In genomic region chr1:230127105-230128054, GRCh38 we compare ENCODE assay signal across 1 cellular context.
TF ChIP-seq lines count a peak whose summit lies in the region.

No MANE protein-coding gene starts in this region.

TF ChIP-seq in K562, 482 proteins besides CTCF, POLR2A, EP300 and RAD21 (continued from another document and continues in another):
- TF ChIP-seq CTCFL (IDR thresholded peaks at IDR 0.05; ENCODE audit: borderline replicate concordance, insufficient read depth, low read depth, low read length, poor library complexity, severe bottlenecking) = no peak
- TF ChIP-seq RFX7 (CRISPR knock-in tag; IDR thresholded peaks at IDR 0.05) = no peak
- TF ChIP-seq ZNF3 (CRISPR knock-in tag; IDR thresholded peaks at IDR 0.05) = no peak
- TF ChIP-seq BRCA1 (IDR thresholded peaks at IDR 0.05) = no peak
- no peak for TF ChIP-seq BRCA1 (CRISPR knock-in tag; IDR thresholded peaks at IDR 0.05)
- peak; percentile 66 for TF ChIP-seq HINFP (tag; conservative IDR thresholded peaks at IDR 0.05; ENCODE audit: low read depth)
- no peak for TF ChIP-seq ILK (tag; IDR thresholded peaks at IDR 0.05; ENCODE audit: borderline replicate concordance, low read depth)
- TF ChIP-seq ZNF655 (CRISPR knock-in tag; IDR thresholded peaks at IDR 0.05) = no peak
- TF ChIP-seq SUPT5H (IDR thresholded peaks at IDR 0.05) = peak; percentile 33; the same call in 1 of the 2 replicates
- TF ChIP-seq POLR2B (IDR thresholded peaks at IDR 0.05; ENCODE audit: low read depth, partially characterized antibody) = no peak
- TF ChIP-seq JUND (IDR thresholded peaks at IDR 0.05; ENCODE audit: borderline replicate concordance, low read depth, low read length) = peak; percentile 88
- TF ChIP-seq JUND (tag; IDR thresholded peaks at IDR 0.05; ENCODE audit: borderline replicate concordance, low read depth, low read length) = peak; percentile 72; the same call in 1 of the 3 replicates
- peak; percentile 96 for TF ChIP-seq HDGF (IDR thresholded peaks at IDR 0.05)
- 0 out of 2 replicates have a peak, but pooled peaks have one; percentile 45 for TF ChIP-seq ARID4B (CRISPR knock-in tag; IDR thresholded peaks at IDR 0.05)
- peak; percentile 98 for TF ChIP-seq C11orf30 (IDR thresholded peaks at IDR 0.05; ENCODE audit: low read depth)
- TF ChIP-seq WHSC1 (IDR thresholded peaks at IDR 0.05; ENCODE audit: low read length) = no peak
- no peak for TF ChIP-seq ERF (CRISPR knock-in tag; IDR thresholded peaks at IDR 0.05)
- no peak for TF ChIP-seq PTTG1 (tag; IDR thresholded peaks at IDR 0.05; ENCODE audit: low read depth)
- TF ChIP-seq NFE2L1 (tag; IDR thresholded peaks at IDR 0.05; ENCODE audit: borderline replicate concordance, low read depth) = no peak
- no peak; the same call in 1 of the 2 replicates for TF ChIP-seq GTF2A2 (tag; IDR thresholded peaks at IDR 0.05)
- TF ChIP-seq, protein P1, sequence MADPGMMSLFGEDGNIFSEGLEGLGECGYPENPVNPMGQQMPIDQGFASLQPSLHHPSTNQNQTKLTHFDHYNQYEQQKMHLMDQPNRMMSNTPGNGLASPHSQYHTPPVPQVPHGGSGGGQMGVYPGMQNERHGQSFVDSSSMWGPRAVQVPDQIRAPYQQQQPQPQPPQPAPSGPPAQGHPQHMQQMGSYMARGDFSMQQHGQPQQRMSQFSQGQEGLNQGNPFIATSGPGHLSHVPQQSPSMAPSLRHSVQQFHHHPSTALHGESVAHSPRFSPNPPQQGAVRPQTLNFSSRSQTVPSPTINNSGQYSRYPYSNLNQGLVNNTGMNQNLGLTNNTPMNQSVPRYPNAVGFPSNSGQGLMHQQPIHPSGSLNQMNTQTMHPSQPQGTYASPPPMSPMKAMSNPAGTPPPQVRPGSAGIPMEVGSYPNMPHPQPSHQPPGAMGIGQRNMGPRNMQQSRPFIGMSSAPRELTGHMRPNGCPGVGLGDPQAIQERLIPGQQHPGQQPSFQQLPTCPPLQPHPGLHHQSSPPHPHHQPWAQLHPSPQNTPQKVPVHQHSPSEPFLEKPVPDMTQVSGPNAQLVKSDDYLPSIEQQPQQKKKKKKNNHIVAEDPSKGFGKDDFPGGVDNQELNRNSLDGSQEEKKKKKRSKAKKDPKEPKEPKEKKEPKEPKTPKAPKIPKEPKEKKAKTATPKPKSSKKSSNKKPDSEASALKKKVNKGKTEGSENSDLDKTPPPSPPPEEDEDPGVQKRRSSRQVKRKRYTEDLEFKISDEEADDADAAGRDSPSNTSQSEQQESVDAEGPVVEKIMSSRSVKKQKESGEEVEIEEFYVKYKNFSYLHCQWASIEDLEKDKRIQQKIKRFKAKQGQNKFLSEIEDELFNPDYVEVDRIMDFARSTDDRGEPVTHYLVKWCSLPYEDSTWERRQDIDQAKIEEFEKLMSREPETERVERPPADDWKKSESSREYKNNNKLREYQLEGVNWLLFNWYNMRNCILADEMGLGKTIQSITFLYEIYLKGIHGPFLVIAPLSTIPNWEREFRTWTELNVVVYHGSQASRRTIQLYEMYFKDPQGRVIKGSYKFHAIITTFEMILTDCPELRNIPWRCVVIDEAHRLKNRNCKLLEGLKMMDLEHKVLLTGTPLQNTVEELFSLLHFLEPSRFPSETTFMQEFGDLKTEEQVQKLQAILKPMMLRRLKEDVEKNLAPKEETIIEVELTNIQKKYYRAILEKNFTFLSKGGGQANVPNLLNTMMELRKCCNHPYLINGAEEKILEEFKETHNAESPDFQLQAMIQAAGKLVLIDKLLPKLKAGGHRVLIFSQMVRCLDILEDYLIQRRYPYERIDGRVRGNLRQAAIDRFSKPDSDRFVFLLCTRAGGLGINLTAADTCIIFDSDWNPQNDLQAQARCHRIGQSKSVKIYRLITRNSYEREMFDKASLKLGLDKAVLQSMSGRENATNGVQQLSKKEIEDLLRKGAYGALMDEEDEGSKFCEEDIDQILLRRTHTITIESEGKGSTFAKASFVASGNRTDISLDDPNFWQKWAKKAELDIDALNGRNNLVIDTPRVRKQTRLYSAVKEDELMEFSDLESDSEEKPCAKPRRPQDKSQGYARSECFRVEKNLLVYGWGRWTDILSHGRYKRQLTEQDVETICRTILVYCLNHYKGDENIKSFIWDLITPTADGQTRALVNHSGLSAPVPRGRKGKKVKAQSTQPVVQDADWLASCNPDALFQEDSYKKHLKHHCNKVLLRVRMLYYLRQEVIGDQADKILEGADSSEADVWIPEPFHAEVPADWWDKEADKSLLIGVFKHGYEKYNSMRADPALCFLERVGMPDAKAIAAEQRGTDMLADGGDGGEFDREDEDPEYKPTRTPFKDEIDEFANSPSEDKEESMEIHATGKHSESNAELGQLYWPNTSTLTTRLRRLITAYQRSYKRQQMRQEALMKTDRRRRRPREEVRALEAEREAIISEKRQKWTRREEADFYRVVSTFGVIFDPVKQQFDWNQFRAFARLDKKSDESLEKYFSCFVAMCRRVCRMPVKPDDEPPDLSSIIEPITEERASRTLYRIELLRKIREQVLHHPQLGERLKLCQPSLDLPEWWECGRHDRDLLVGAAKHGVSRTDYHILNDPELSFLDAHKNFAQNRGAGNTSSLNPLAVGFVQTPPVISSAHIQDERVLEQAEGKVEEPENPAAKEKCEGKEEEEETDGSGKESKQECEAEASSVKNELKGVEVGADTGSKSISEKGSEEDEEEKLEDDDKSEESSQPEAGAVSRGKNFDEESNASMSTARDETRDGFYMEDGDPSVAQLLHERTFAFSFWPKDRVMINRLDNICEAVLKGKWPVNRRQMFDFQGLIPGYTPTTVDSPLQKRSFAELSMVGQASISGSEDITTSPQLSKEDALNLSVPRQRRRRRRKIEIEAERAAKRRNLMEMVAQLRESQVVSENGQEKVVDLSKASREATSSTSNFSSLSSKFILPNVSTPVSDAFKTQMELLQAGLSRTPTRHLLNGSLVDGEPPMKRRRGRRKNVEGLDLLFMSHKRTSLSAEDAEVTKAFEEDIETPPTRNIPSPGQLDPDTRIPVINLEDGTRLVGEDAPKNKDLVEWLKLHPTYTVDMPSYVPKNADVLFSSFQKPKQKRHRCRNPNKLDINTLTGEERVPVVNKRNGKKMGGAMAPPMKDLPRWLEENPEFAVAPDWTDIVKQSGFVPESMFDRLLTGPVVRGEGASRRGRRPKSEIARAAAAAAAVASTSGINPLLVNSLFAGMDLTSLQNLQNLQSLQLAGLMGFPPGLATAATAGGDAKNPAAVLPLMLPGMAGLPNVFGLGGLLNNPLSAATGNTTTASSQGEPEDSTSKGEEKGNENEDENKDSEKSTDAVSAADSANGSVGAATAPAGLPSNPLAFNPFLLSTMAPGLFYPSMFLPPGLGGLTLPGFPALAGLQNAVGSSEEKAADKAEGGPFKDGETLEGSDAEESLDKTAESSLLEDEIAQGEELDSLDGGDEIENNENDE (IDR thresholded peaks at IDR 0.05; ENCODE audit: low read depth, low read length) = no peak
- TF ChIP-seq MXI1 (IDR thresholded peaks at IDR 0.05; ENCODE audit: low read depth, low read length) = 0 out of 2 replicates have a peak, but pooled peaks have one; percentile 13
- TF ChIP-seq, protein P2, sequence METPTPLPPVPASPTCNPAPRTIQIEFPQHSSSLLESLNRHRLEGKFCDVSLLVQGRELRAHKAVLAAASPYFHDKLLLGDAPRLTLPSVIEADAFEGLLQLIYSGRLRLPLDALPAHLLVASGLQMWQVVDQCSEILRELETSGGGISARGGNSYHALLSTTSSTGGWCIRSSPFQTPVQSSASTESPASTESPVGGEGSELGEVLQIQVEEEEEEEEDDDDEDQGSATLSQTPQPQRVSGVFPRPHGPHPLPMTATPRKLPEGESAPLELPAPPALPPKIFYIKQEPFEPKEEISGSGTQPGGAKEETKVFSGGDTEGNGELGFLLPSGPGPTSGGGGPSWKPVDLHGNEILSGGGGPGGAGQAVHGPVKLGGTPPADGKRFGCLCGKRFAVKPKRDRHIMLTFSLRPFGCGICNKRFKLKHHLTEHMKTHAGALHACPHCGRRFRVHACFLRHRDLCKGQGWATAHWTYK (CRISPR knock-in tag; IDR thresholded peaks at IDR 0.05) = 0 out of 2 replicates have a peak, but pooled peaks have one; percentile 66
- TF ChIP-seq HDAC1 (IDR thresholded peaks at IDR 0.05) = peak in 1 of 2 experiments; percentile 91; a peak in 2 of 4 replicates
- TF ChIP-seq SNRNP70 (optimal IDR thresholded peaks at IDR 0.05; ENCODE audit: low read depth, low read length) = no peak
- no peak for TF ChIP-seq E4F1 (CRISPR knock-in tag; IDR thresholded peaks at IDR 0.05; ENCODE audit: borderline replicate concordance)
- peak; percentile 98 for TF ChIP-seq CBFA2T2 (conservative IDR thresholded peaks at IDR 0.05)
- TF ChIP-seq, protein P3, sequence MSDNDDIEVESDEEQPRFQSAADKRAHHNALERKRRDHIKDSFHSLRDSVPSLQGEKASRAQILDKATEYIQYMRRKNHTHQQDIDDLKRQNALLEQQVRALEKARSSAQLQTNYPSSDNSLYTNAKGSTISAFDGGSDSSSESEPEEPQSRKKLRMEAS (CRISPR knock-in tag; IDR thresholded peaks at IDR 0.05) = no peak; the same call in none of the 2 replicates
